25 cellular contexts compared by ENCODE assay signal in the genomic region with DNA sequence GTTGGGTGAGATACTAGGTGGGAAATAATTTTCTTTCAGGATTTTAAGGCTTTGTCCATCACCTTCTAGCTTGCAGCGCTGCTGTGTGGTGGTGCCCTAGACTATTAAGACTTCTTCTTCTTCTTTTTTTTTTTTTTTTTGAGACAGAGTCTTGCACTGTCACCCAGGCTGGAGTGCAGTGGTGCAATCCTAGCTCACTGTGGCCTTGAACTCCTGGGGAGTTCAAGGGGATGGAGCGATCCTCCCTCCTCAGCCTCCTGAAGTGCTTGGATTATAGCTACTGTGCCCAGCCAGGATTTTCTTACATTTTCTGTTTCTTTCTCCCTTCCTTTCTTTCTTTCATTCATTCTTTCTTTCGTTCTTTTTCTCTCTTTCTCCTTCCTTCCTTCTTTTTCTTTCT. TPM values are rescaled to one million over a fixed set of nuclear protein-coding genes. Genes with fewer than 3 reads are reported as not detected.
"Had no signal": no experiment of that assay in that cellular context is flagged by ENCODE, and none has a peak within 500 bp of the region (broad histone marks: within the 10 kb centered on the region; RNA-seq: fewer than 3 reads in every experiment).

No MANE protein-coding gene starts in this region.

- H3K4me3 ChIP-seq: coronary artery, heart left ventricle, thoracic aorta had no signal

- DNase-seq: activated CD4-positive, alpha-beta memory T cell treated with anti-CD3 and anti-CD28 coated beads, Interleukin-2, amount 10 ng/mL, durations not matched to agents 7 days and 5 days; activated CD4-positive, alpha-beta T cell treated with anti-CD3 and anti-CD28 coated beads, Interleukin-2, amount 10 ng/mL, durations not matched to agents 7 days and 5 days; activated CD4-positive, CD25-positive, alpha-beta regulatory T cell treated with anti-CD3 and anti-CD28 coated beads, Interleukin-2, amount 50 U/mL, for 72 hours; activated CD8-positive, alpha-beta memory T cell treated with anti-CD3 and anti-CD28 coated beads, Interleukin-2, amount 50 U/mL, for 48 hours; activated gamma-delta T cell; activated naive CD4-positive, alpha-beta T cell treated with anti-CD3 and anti-CD28 coated beads, Interleukin-2, amount 10 ng/mL, durations not matched to agents 7 days and 5 days; activated naive CD8-positive, alpha-beta T cell treated with anti-CD3 and anti-CD28 coated beads, Interleukin-2, amount 10 ng/mL, durations not matched to agents 7 days and 5 days; activated T-cell treated with anti-CD3 and anti-CD28 coated beads, Interleukin-2, amount 50 U/mL, for 24 hours; brain microvascular endothelial cell; hypothalamus; immature natural killer cell; kidney; left colon; naive B cell; posterior cingulate gyrus; stimulated activated CD4-positive, alpha-beta T cell treated with anti-CD3 and anti-CD28 coated beads, Interleukin-2, amount 100 ng/mL, for 48 hours; T1000; trophoblast cell had no signal

- H3K27ac ChIP-seq: brain microvascular endothelial cell, coronary artery, heart left ventricle, thoracic aorta had no signal

- H3K27me3 ChIP-seq: brain microvascular endothelial cell had no signal

- FAIRE-seq: astrocyte, endothelial cell of umbilical vein, kidney, urothelium cell line had no signal

- H3K36me3 ChIP-seq: brain microvascular endothelial cell, heart left ventricle, thoracic aorta had no signal

- ATAC-seq: heart left ventricle, left colon, right cardiac atrium had no signal

RNA-seq across cellular contexts. Expression of a gene that starts 11.0 kb away (rescaled TPM):
- total RNA-seq: thoracic aorta had no signal
